In genomic region chr16:88865742-88866141, GRCh38 we compare ENCODE assay signal across 35 cellular contexts. TPM values are rescaled to one million over a fixed set of nuclear protein-coding genes. Genes with fewer than 3 reads are reported as not detected.
"Had no signal": no experiment of that assay in that cellular context is flagged by ENCODE, and none has a peak within 500 bp of the region (broad histone marks: within the 10 kb centered on the region; RNA-seq: fewer than 3 reads in every experiment).

No MANE protein-coding gene starts in this region.

- ATAC-seq: activated CD4-positive, alpha-beta T cell treated with anti-CD3 and anti-CD28 coated beads for 36 hours; activated CD8-positive, alpha-beta memory T cell treated with anti-CD3 and anti-CD28 coated beads, Interleukin-2, amount 10 ng/mL, durations not matched to agents 7 days and 5 days; activated CD8-positive, alpha-beta T cell treated with anti-CD3 and anti-CD28 coated beads, Interleukin-2, amount 10 ng/mL, durations not matched to agents 7 days and 5 days; activated naive CD8-positive, alpha-beta T cell treated with anti-CD3 and anti-CD28 coated beads, Interleukin-2, amount 50 U/mL, for 24 hours; body of pancreas; effector memory CD8-positive, alpha-beta T cell; foreskin keratinocyte; gastrocnemius medialis; heart left ventricle had no signal

- H3K36me3 Mint-ChIP-seq: activated CD8-positive, alpha-beta memory T cell treated with anti-CD3 and anti-CD28 coated beads, Interleukin-2, amount 10 ng/mL, durations not matched to agents 7 days and 5 days; activated naive CD8-positive, alpha-beta T cell treated with anti-CD3 and anti-CD28 coated beads for 36 hours had no signal

- H3K27me3 ChIP-seq: adrenal gland, body of pancreas, gastrocnemius medialis had no signal

- H3K27me3 Mint-ChIP-seq: activated naive CD4-positive, alpha-beta T cell treated with anti-CD3 and anti-CD28 coated beads, Interleukin-2, amount 50 U/mL, for 24 hours had no signal

- H3K27ac ChIP-seq: adrenal gland, body of pancreas, esophagus muscularis mucosa, foreskin keratinocyte, gastrocnemius medialis, heart left ventricle had no signal

- H3K9me3 ChIP-seq: adrenal gland, body of pancreas, esophagus muscularis mucosa, gastrocnemius medialis, heart left ventricle had no signal

- H3K27ac Mint-ChIP-seq: activated CD4-positive, alpha-beta memory T cell treated with anti-CD3 and anti-CD28 coated beads for 36 hours; activated CD4-positive, alpha-beta T cell treated with anti-CD3 and anti-CD28 coated beads for 36 hours; activated CD4-positive, alpha-beta T cell treated with anti-CD3 and anti-CD28 coated beads, Interleukin-2, amount 10 ng/mL, durations not matched to agents 24 days and 14 days; activated CD8-positive, alpha-beta memory T cell treated with anti-CD3 and anti-CD28 coated beads, Interleukin-2, amount 10 ng/mL, durations not matched to agents 7 days and 5 days; activated CD8-positive, alpha-beta T cell treated with anti-CD3 and anti-CD28 coated beads, Interleukin-2, amount 10 ng/mL, durations not matched to agents 7 days and 5 days; activated naive CD4-positive, alpha-beta T cell treated with anti-CD3 and anti-CD28 coated beads for 36 hours; activated naive CD4-positive, alpha-beta T cell treated with anti-CD3 and anti-CD28 coated beads, Interleukin-2, amount 50 U/mL, for 24 hours; activated naive CD8-positive, alpha-beta T cell treated with anti-CD3 and anti-CD28 coated beads for 36 hours; activated naive CD8-positive, alpha-beta T cell treated with anti-CD3 and anti-CD28 coated beads, Interleukin-2, amount 50 U/mL, for 24 hours; activated T-helper 1 cell treated with anti-CD3 and anti-CD28 coated beads, Interleukin-12 subunit alpha, Interleukin-12 subunit beta, Interleukin-2, Interleukin-4 antibody, amounts not matched to agents 30 ng/mL and 10 ng/mL and 1 ng/mL, durations not matched to agents 14 hours and 24 hours and 36 hours; activated T-helper 2 cell treated with anti-CD3 and anti-CD28 coated beads, Interferon-gamma antibody, Interleukin-2, Interleukin-4, amounts not matched to agents 10 μg/mL and 5 μg/mL and 100 μg/mL, durations not matched to agents 14 hours and 24 hours and 36 hours; effector memory CD8-positive, alpha-beta T cell had no signal

- H3K4me3 ChIP-seq: adrenal gland, body of pancreas, esophagus muscularis mucosa, gastrocnemius medialis, heart left ventricle had no signal

- H3K4me1 Mint-ChIP-seq: activated CD4-positive, alpha-beta T cell treated with anti-CD3 and anti-CD28 coated beads for 36 hours; activated CD4-positive, alpha-beta T cell treated with anti-CD3 and anti-CD28 coated beads, Interleukin-2, amount 10 ng/mL, durations not matched to agents 24 days and 14 days; activated CD8-positive, alpha-beta memory T cell treated with anti-CD3 and anti-CD28 coated beads, Interleukin-2, amount 10 ng/mL, durations not matched to agents 7 days and 5 days; activated naive CD4-positive, alpha-beta T cell treated with anti-CD3 and anti-CD28 coated beads, Interleukin-2, amount 50 U/mL, for 24 hours; activated naive CD8-positive, alpha-beta T cell treated with anti-CD3 and anti-CD28 coated beads for 36 hours had no signal

- DNase-seq: activated CD4-positive, alpha-beta memory T cell treated with anti-CD3 and anti-CD28 coated beads for 36 hours; activated CD4-positive, alpha-beta T cell treated with anti-CD3 and anti-CD28 coated beads for 36 hours; activated CD4-positive, alpha-beta T cell treated with anti-CD3 and anti-CD28 coated beads, Interleukin-2, amount 10 ng/mL, durations not matched to agents 24 days and 14 days; activated CD4-positive, CD25-positive, alpha-beta regulatory T cell; activated CD4-positive, CD25-positive, alpha-beta regulatory T cell treated with anti-CD3 and anti-CD28 coated beads, Interleukin-2, amount 50 U/mL, for 72 hours; activated CD8-positive, alpha-beta memory T cell treated with anti-CD3 and anti-CD28 coated beads, Interleukin-2, amount 10 ng/mL, durations not matched to agents 7 days and 5 days; activated CD8-positive, alpha-beta memory T cell treated with anti-CD3 and anti-CD28 coated beads, Interleukin-2, amount 50 U/mL, for 4 hours; activated CD8-positive, alpha-beta T cell treated with anti-CD3 and anti-CD28 coated beads, Interleukin-2, amount 10 ng/mL, durations not matched to agents 7 days and 5 days; activated effector memory CD4-positive, alpha-beta T cell treated with anti-CD3 and anti-CD28 coated beads, Interleukin-2, amount 50 U/mL, for 16 hours; activated naive CD4-positive, alpha-beta T cell treated with anti-CD3 and anti-CD28 coated beads for 36 hours; activated naive CD8-positive, alpha-beta T cell treated with anti-CD3 and anti-CD28 coated beads for 36 hours; activated naive CD8-positive, alpha-beta T cell treated with anti-CD3 and anti-CD28 coated beads, Interleukin-2, amount 50 U/mL, for 24 hours; activated T-cell treated with anti-CD3 and anti-CD28 coated beads, Interleukin-2, amount 50 U/mL, for 1 hour; activated T-cell treated with anti-CD3 and anti-CD28 coated beads, Interleukin-2, amount 50 U/mL, for 48 hours; adrenal gland; amygdala; aorta; caudate nucleus; cortex of kidney; dermis blood vessel endothelial cell; effector CD4-positive, alpha-beta T cell; effector memory CD8-positive, alpha-beta T cell; erythroblast; foreskin keratinocyte; gastrocnemius medialis; glutamatergic neuron had no signal

- H3K4me1 ChIP-seq: esophagus muscularis mucosa, foreskin keratinocyte, gastrocnemius medialis had no signal

- H3K4me3 Mint-ChIP-seq: activated CD4-positive, alpha-beta memory T cell treated with anti-CD3 and anti-CD28 coated beads for 36 hours; activated CD4-positive, alpha-beta T cell treated with anti-CD3 and anti-CD28 coated beads for 36 hours; activated CD4-positive, alpha-beta T cell treated with anti-CD3 and anti-CD28 coated beads, Interleukin-2, amount 10 ng/mL, durations not matched to agents 24 days and 14 days; activated CD8-positive, alpha-beta memory T cell treated with anti-CD3 and anti-CD28 coated beads, Interleukin-2, amount 10 ng/mL, durations not matched to agents 7 days and 5 days; activated CD8-positive, alpha-beta T cell treated with anti-CD3 and anti-CD28 coated beads, Interleukin-2, amount 10 ng/mL, durations not matched to agents 7 days and 5 days; activated naive CD4-positive, alpha-beta T cell treated with anti-CD3 and anti-CD28 coated beads for 36 hours; activated naive CD4-positive, alpha-beta T cell treated with anti-CD3 and anti-CD28 coated beads, Interleukin-2, amount 50 U/mL, for 24 hours; activated naive CD8-positive, alpha-beta T cell treated with anti-CD3 and anti-CD28 coated beads for 36 hours; activated naive CD8-positive, alpha-beta T cell treated with anti-CD3 and anti-CD28 coated beads, Interleukin-2, amount 50 U/mL, for 24 hours; activated T-helper 1 cell treated with anti-CD3 and anti-CD28 coated beads, Interleukin-12 subunit alpha, Interleukin-12 subunit beta, Interleukin-2, Interleukin-4 antibody, amounts not matched to agents 30 ng/mL and 10 ng/mL and 1 ng/mL, durations not matched to agents 14 hours and 24 hours and 36 hours; effector memory CD8-positive, alpha-beta T cell had no signal

- FAIRE-seq: colon had no signal

- H3K9me3 Mint-ChIP-seq: activated CD4-positive, alpha-beta memory T cell treated with anti-CD3 and anti-CD28 coated beads for 36 hours; activated CD4-positive, alpha-beta T cell treated with anti-CD3 and anti-CD28 coated beads, Interleukin-2, amount 10 ng/mL, durations not matched to agents 24 days and 14 days; activated naive CD4-positive, alpha-beta T cell treated with anti-CD3 and anti-CD28 coated beads for 36 hours; activated naive CD4-positive, alpha-beta T cell treated with anti-CD3 and anti-CD28 coated beads, Interleukin-2, amount 50 U/mL, for 24 hours; activated naive CD8-positive, alpha-beta T cell treated with anti-CD3 and anti-CD28 coated beads for 36 hours; activated naive CD8-positive, alpha-beta T cell treated with anti-CD3 and anti-CD28 coated beads, Interleukin-2, amount 50 U/mL, for 24 hours; activated T-helper 1 cell treated with anti-CD3 and anti-CD28 coated beads, Interleukin-12 subunit alpha, Interleukin-12 subunit beta, Interleukin-2, Interleukin-4 antibody, amounts not matched to agents 30 ng/mL and 10 ng/mL and 1 ng/mL, durations not matched to agents 14 hours and 24 hours and 36 hours; activated T-helper 2 cell treated with anti-CD3 and anti-CD28 coated beads, Interferon-gamma antibody, Interleukin-2, Interleukin-4, amounts not matched to agents 10 μg/mL and 5 μg/mL and 100 μg/mL, durations not matched to agents 14 hours and 24 hours and 36 hours; effector memory CD8-positive, alpha-beta T cell had no signal

RNA-seq across cellular contexts. Expression of gene PABPN1L, which starts 0.7 kb away (rescaled TPM):
- total RNA-seq: activated CD4-positive, alpha-beta memory T cell treated with anti-CD3 and anti-CD28 coated beads for 36 hours; activated CD4-positive, alpha-beta T cell treated with anti-CD3 and anti-CD28 coated beads for 36 hours; activated CD4-positive, alpha-beta T cell treated with anti-CD3 and anti-CD28 coated beads, Interleukin-2, amount 10 ng/mL, durations not matched to agents 24 days and 14 days; activated CD8-positive, alpha-beta memory T cell treated with anti-CD3 and anti-CD28 coated beads for 36 hours; activated CD8-positive, alpha-beta memory T cell treated with anti-CD3 and anti-CD28 coated beads, Interleukin-2, amount 10 ng/mL, durations not matched to agents 7 days and 5 days; activated CD8-positive, alpha-beta T cell treated with anti-CD3 and anti-CD28 coated beads, Interleukin-2, amount 10 ng/mL, durations not matched to agents 7 days and 5 days; activated naive CD4-positive, alpha-beta T cell treated with anti-CD3 and anti-CD28 coated beads for 36 hours; activated naive CD8-positive, alpha-beta T cell treated with anti-CD3 and anti-CD28 coated beads for 36 hours; activated T-helper 1 cell treated with anti-CD3 and anti-CD28 coated beads, Interleukin-12 subunit alpha, Interleukin-12 subunit beta, Interleukin-2, Interleukin-4 antibody, amounts not matched to agents 30 ng/mL and 10 ng/mL and 1 ng/mL, durations not matched to agents 14 hours and 24 hours and 36 hours; activated T-helper 2 cell treated with anti-CD3 and anti-CD28 coated beads, Interferon-gamma antibody, Interleukin-2, Interleukin-4, amounts not matched to agents 10 μg/mL and 5 μg/mL and 100 μg/mL, durations not matched to agents 14 hours and 24 hours and 36 hours; aorta; body of pancreas; chondrocyte; dermis blood vessel endothelial cell; esophagus muscularis mucosa; foreskin keratinocyte; gastrocnemius medialis; heart left ventricle had no signal
- polyA plus RNA-seq: aorta, foreskin keratinocyte, heart left ventricle had no signal
